In the genomic region with DNA sequence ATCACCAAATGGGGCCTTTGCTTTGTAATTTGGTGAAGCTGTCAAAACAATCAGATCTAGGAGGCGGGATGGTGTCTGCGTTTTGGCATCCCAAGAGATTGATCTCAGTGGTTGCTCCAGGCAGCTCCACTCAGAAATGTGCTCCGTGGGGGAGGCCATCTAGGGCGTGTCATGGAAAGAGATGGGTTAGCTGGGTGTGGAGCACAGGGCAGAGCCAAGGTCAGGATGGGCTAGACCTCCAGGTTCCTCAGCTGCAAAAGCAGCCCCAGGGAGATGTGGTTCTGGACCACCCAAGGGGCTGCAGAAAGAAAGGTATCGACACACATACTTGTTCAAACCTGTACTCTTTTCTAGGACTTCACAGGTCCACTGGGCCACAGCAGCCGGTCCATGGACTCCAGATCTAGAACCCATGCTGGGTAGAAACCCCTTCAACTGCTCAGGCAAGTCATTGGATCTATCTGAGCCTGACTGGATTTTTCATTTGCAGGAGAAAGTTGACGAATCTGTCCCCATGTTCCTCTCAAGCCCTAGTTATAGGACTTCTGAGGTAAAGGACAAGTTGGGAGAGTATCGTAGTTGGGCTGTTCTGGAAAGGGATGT, we compare ENCODE assay signal across 21 cellular contexts.
"Had no signal": no experiment of that assay in that cellular context is flagged by ENCODE, and none has a peak within 500 bp of the region (broad histone marks: within the 10 kb centered on the region; RNA-seq: fewer than 3 reads in every experiment).

No MANE protein-coding gene starts in this region.

- H3K27me3 ChIP-seq: pancreas had no signal

- FAIRE-seq: endothelial cell of umbilical vein, frontal cortex, keratinocyte, pancreas had no signal

- H3K4me3 ChIP-seq: coronary artery, lower lobe of right lung, pancreas, smooth muscle cell, suprapubic skin, transverse colon had no signal

- H3K36me3 ChIP-seq: lower lobe of right lung, pancreas, suprapubic skin, transverse colon had no signal

- H3K27ac ChIP-seq: coronary artery, lower lobe of right lung, pancreas, suprapubic skin, transverse colon had no signal

- ATAC-seq: left ventricle myocardium superior; lower lobe of right lung; natural killer cell; pancreas; sciatic nerve; stimulated activated naive CD8-positive, alpha-beta T cell treated with anti-CD3 and anti-CD28 coated beads, Interleukin-15, amount 100 ng/mL, for 72 hours had no signal

- DNase-seq: dermis blood vessel endothelial cell; effector memory CD4-positive, alpha-beta T cell; left ventricle myocardium superior; lower lobe of right lung; natural killer cell; occipital lobe; pancreas; stimulated activated CD4-positive, alpha-beta T cell treated with anti-CD3 and anti-CD28 coated beads, Interleukin-12 subunit alpha, Interleukin-12 subunit beta, amount 100 ng/mL, for 4 hours; stimulated activated CD4-positive, alpha-beta T cell treated with anti-CD3 and anti-CD28 coated beads, Interleukin-1b, Interleukin-23, amount 100 ng/mL, for 48 hours; stimulated activated CD4-positive, alpha-beta T cell treated with anti-CD3 and anti-CD28 coated beads, Interleukin-4, amount 100 ng/mL, for 1 hour; stimulated activated CD8-positive, alpha-beta memory T cell treated with anti-CD3 and anti-CD28 coated beads, Interleukin-4, amount 100 ng/mL, for 48 hours; stimulated activated naive CD4-positive, alpha-beta T cell; stimulated activated naive CD8-positive, alpha-beta T cell treated with anti-CD3 and anti-CD28 coated beads, Interleukin-15, amount 100 ng/mL, for 72 hours; transverse colon had no signal

- H3K4me1 ChIP-seq: lower lobe of right lung, pancreas, suprapubic skin, transverse colon had no signal

- H3K9me3 ChIP-seq: lower lobe of right lung, pancreas, suprapubic skin, transverse colon had no signal
